In the genomic region with DNA sequence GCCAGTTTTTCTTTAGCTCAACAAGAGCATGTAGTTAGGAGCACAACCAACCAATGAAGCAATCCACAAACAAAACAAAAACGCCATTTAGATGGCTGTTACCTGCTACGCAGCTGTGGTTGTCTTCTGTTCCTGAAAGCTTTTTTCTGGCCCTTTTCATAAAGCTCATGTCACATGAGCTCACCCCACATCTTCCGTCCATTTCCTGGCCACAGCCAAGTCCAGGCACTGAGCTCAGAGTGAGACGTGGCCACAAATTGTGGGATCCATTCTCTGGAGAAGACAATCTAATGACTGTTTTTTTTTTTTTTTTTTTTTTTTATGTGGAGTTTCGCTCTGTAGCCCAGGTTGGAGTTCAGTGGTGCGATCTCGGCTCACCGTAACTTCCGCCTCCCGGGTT, we compare ENCODE assay signal across 1 cellular context.
TF ChIP-seq lines count a peak whose summit lies in the region.

No MANE protein-coding gene starts in this region.

TF ChIP-seq in H1, 55 proteins besides CTCF, POLR2A, EP300 and RAD21 (continued from another document):
- TF ChIP-seq POU5F1 (IDR thresholded peaks at IDR 0.05; ENCODE audit: low read depth, low read length) (no peak), RXRA (IDR thresholded peaks at IDR 0.05; ENCODE audit: insufficient read depth, low read depth, low read length) (no peak), HDAC6 (IDR thresholded peaks at IDR 0.05; ENCODE audit: low read depth, low read length) (no peak), YY1 (IDR thresholded peaks at IDR 0.05; ENCODE audit: low read depth, low read length) (no peak), PHF8 (conservative IDR thresholded peaks at IDR 0.05; ENCODE audit: low read depth, low read length) (no peak), SIX5 (IDR thresholded peaks at IDR 0.05; ENCODE audit: low read depth, low read length) (no peak)
- TF ChIP-seq, protein P1, sequence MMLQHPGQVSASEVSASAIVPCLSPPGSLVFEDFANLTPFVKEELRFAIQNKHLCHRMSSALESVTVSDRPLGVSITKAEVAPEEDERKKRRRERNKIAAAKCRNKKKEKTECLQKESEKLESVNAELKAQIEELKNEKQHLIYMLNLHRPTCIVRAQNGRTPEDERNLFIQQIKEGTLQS (IDR thresholded peaks at IDR 0.05; ENCODE audit: insufficient read depth, low read depth, low read length), result no peak
TF ChIP-seq in H1: peak in this region for 0.
